Comparison of ENCODE assay signal across 30 cellular contexts in genomic region chr2:237909075-237909695, GRCh38. TPM values are rescaled to one million over a fixed set of nuclear protein-coding genes. Genes with fewer than 3 reads are reported as not detected.
A peak's percentile ranks its signal among the peaks of the same experiment; 100 is the strongest.
DNase-seq lines count a peak whose midpoint lies in the region; ATAC-seq, FAIRE-seq and TF ChIP-seq lines count a peak whose summit lies in the region.
"Had no signal": no experiment of that assay in that cellular context is flagged by ENCODE, and none has a peak within 500 bp of the region (broad histone marks: within the 10 kb centered on the region; RNA-seq: fewer than 3 reads in every experiment).

No MANE protein-coding gene starts in this region.

- POLR2A ChIA-PET in activated naive CD8-positive, alpha-beta T cell treated with anti-CD3 and anti-CD28 coated beads, Interleukin-2, amount 10 ng/mL, durations not matched to agents 7 days and 5 days (lab: Charles Lee) = no interaction called here

- TF ChIP-seq POLR2A in breast epithelium (IDR thresholded peaks at IDR 0.05) = no peak

- H3K27me3 Mint-ChIP-seq in activated naive CD8-positive, alpha-beta T cell treated with anti-CD3 and anti-CD28 coated beads, Interleukin-2, amount 10 ng/mL, durations not matched to agents 7 days and 5 days = no peaks in the 10 kb centered on the region
- H3K27me3 Mint-ChIP-seq in activated naive CD8-positive, alpha-beta T cell treated with anti-CD3 and anti-CD28 coated beads for 36 hours = no peaks in the 10 kb centered on the region

- H3K36me3 ChIP-seq in bronchial epithelial cell (ENCODE audit: control insufficient read depth, insufficient read depth, low read length) (no peaks in the 10 kb centered on the region), psoas muscle (ENCODE audit: insufficient read depth in 1 of 2, low read depth in 1 of 2) (no peaks in the 10 kb centered on the region), tibial artery (peaks cover 0 to 37% (median 21%) of the 10 kb centered on the region in 3 donors), breast epithelium (no peaks in the 10 kb centered on the region)
- H3K36me3 ChIP-seq: BE2C, SJSA1 had no signal

- peak; percentile 19 for DNase-seq in activated naive CD8-positive, alpha-beta T cell treated with anti-CD3 and anti-CD28 coated beads, Interleukin-2, amount 10 ng/mL, durations not matched to agents 7 days and 5 days
- no peak for DNase-seq in activated naive CD8-positive, alpha-beta T cell treated with anti-CD3 and anti-CD28 coated beads for 36 hours
- no peak for DNase-seq in bronchial epithelial cell (ENCODE audit: low read depth)
- DNase-seq in psoas muscle = no peak
- peak in 1 of 2 donors; percentile 61 for DNase-seq in tibial artery
- no peak for DNase-seq in breast epithelium (ENCODE audit: low spot score in 2 of 2)
- no peak for DNase-seq in medulla oblongata (ENCODE audit: extremely low spot score)
- DNase-seq: 8988T; ACHN; BE2C; Calu3; DMS79 treated with DMSO at 0.1 percent for 48 hours; GF-D8; MG63; NCI-H1105 treated with DMSO at 0.1 percent for 48 hours; NCI-H146; NCI-H2029; NCI-H446 treated with DMSO at 0.1 percent for 48 hours; NCI-H526; NCI-H82; NK-92 treated with Interleukin-12 subunit alpha and Interleukin-12 subunit beta, amount 100 ng/mL, for 24 hours; PC-3; Right ventricle myocardium superior had no signal

- H3K4me1 ChIP-seq in psoas muscle (peaks cover 15% of the 10 kb centered on the region), tibial artery (peaks cover 0 to 24% (median 13%) of the 10 kb centered on the region in 4 donors), breast epithelium (no peaks in the 10 kb centered on the region)
- H3K4me1 ChIP-seq: BE2C had no signal

- peak overlapping the region; percentile 19 for H3K27ac ChIP-seq in psoas muscle
- peak overlapping the region; percentile 21 to 45 for H3K27ac ChIP-seq in tibial artery
- no peak overlapping the region for H3K27ac ChIP-seq in breast epithelium
- H3K27ac ChIP-seq: SJSA1 had no signal

- peaks cover 16% of the 10 kb centered on the region for H3K4me1 Mint-ChIP-seq in activated naive CD8-positive, alpha-beta T cell treated with anti-CD3 and anti-CD28 coated beads, Interleukin-2, amount 10 ng/mL, durations not matched to agents 7 days and 5 days
- peaks cover 14% of the 10 kb centered on the region for H3K4me1 Mint-ChIP-seq in activated naive CD8-positive, alpha-beta T cell treated with anti-CD3 and anti-CD28 coated beads for 36 hours

- peak; percentile 88 for FAIRE-seq in bronchial epithelial cell (lab: Jason Lieb, UNC)
- FAIRE-seq: GM19239, H1, HepG2, K562 had no signal

- H3K27ac Mint-ChIP-seq in activated naive CD8-positive, alpha-beta T cell treated with anti-CD3 and anti-CD28 coated beads, Interleukin-2, amount 10 ng/mL, durations not matched to agents 7 days and 5 days = no peak overlapping the region
- H3K27ac Mint-ChIP-seq in activated naive CD8-positive, alpha-beta T cell treated with anti-CD3 and anti-CD28 coated beads for 36 hours = no peak overlapping the region

- peaks cover 10% of the 10 kb centered on the region for H3K36me3 Mint-ChIP-seq in activated naive CD8-positive, alpha-beta T cell treated with anti-CD3 and anti-CD28 coated beads, Interleukin-2, amount 10 ng/mL, durations not matched to agents 7 days and 5 days
- H3K36me3 Mint-ChIP-seq in activated naive CD8-positive, alpha-beta T cell treated with anti-CD3 and anti-CD28 coated beads for 36 hours = peaks cover 7% of the 10 kb centered on the region

- 89 to 90% (median 90%) methylated on average over 13 of the region's 13 CpGs for WGBS in psoas muscle, 3 donors

- H3K4me3 ChIP-seq in bronchial epithelial cell (ENCODE audit: low read depth, low read length) (no peak overlapping the region), psoas muscle (no peak overlapping the region), tibial artery (no peak overlapping the region), breast epithelium (no peak overlapping the region)
- H3K4me3 ChIP-seq: K562, MG63, SJSA1 had no signal

- ATAC-seq in activated naive CD8-positive, alpha-beta T cell treated with anti-CD3 and anti-CD28 coated beads, Interleukin-2, amount 10 ng/mL, durations not matched to agents 7 days and 5 days (ENCODE audit: low read depth) = no peak
- no peak for ATAC-seq in psoas muscle
- no peak for ATAC-seq in HG03469 (IDR thresholded peaks at IDR 0.05; ENCODE audit: unreplicated experiment)
- ATAC-seq: HepG2, K562, PC-3 had no signal

- H3K9me3 ChIP-seq in psoas muscle (peaks cover 8% of the 10 kb centered on the region), tibial artery (peaks cover 0 to 6% (median 0%) of the 10 kb centered on the region in 3 donors), breast epithelium (no peaks in the 10 kb centered on the region)
- H3K9me3 ChIP-seq: BE2C had no signal

- H3K27me3 ChIP-seq in bronchial epithelial cell (ENCODE audit: control insufficient read depth, insufficient read depth, low read length) (no peaks in the 10 kb centered on the region), psoas muscle (ENCODE audit: insufficient read depth in 3 of 3, low read length in 2 of 3) (no peaks in the 10 kb centered on the region), tibial artery (no peaks in the 10 kb centered on the region), breast epithelium (no peaks in the 10 kb centered on the region)
- H3K27me3 ChIP-seq: BE2C, MG63, SJSA1 had no signal

- TF ChIP-seq CTCF in bronchial epithelial cell (IDR thresholded peaks at IDR 0.05; ENCODE audit: insufficient read depth, low read length, severe bottlenecking) = no peak
- TF ChIP-seq CTCF in psoas muscle (IDR thresholded peaks at IDR 0.05) = no peak
- no peak for TF ChIP-seq CTCF in tibial artery (IDR thresholded peaks at IDR 0.05)
- TF ChIP-seq CTCF in breast epithelium (IDR thresholded peaks at IDR 0.05) = no peak

- H3K4me3 Mint-ChIP-seq in activated naive CD8-positive, alpha-beta T cell treated with anti-CD3 and anti-CD28 coated beads, Interleukin-2, amount 10 ng/mL, durations not matched to agents 7 days and 5 days = no peak overlapping the region
- H3K4me3 Mint-ChIP-seq in activated naive CD8-positive, alpha-beta T cell treated with anti-CD3 and anti-CD28 coated beads for 36 hours = no peak overlapping the region

- intact Hi-C loops in psoas muscle (cut with DNase I) (loop anchor here (5.0 to 10.0 kb wide), 2 partner anchors 58 to 236 kb away; partner anchors contain the start of gene UBE2F (in 1 of the 2)), tibial artery (cut with DNase I; ENCODE audit: low total_unique reads) (no loop called here), breast epithelium (cut with DNase I; ENCODE audit: low total_unique reads) (no loop called here)

- peaks cover 20% of the 10 kb centered on the region for H3K9me3 Mint-ChIP-seq in activated naive CD8-positive, alpha-beta T cell treated with anti-CD3 and anti-CD28 coated beads, Interleukin-2, amount 10 ng/mL, durations not matched to agents 7 days and 5 days
- peaks cover 11% of the 10 kb centered on the region for H3K9me3 Mint-ChIP-seq in activated naive CD8-positive, alpha-beta T cell treated with anti-CD3 and anti-CD28 coated beads for 36 hours

RNA-seq across cellular contexts. Expression of gene RAMP1, which starts 49.8 kb away (rescaled TPM):
- total RNA-seq in activated naive CD8-positive, alpha-beta T cell treated with anti-CD3 and anti-CD28 coated beads, Interleukin-2, amount 10 ng/mL, durations not matched to agents 7 days and 5 days = 1 to 10 TPM in 1 of 2 experiments, under 1 TPM in 1; 0.68 to 1.1 TPM
- total RNA-seq in activated naive CD8-positive, alpha-beta T cell treated with anti-CD3 and anti-CD28 coated beads for 36 hours = under 1 TPM; 0.24 to 0.25 TPM
- 2.1 and 2.3 TPM in 2 replicates for total RNA-seq in bronchial epithelial cell
- total RNA-seq in psoas muscle = 100 to 1,000 TPM in 1 of 4 donors, 10 to 100 TPM in 3; 32.8 to 105 (median 91.2) TPM
- 100 to 1,000 TPM in 2 of 3 donors, 10 to 100 TPM in 1; 86.5 to 367 (median 303) TPM for polyA plus RNA-seq in psoas muscle
- 10 to 100 TPM in 1 of 3 donors, 1 to 10 TPM in 1, not detected in 1; 8.2 to 25.9 TPM for total RNA-seq in breast epithelium
- total RNA-seq: HT1080 had no signal

RNA-seq across cellular contexts. Expression of gene UBE2F, which starts 57.6 kb away (rescaled TPM):
- total RNA-seq in activated naive CD8-positive, alpha-beta T cell treated with anti-CD3 and anti-CD28 coated beads, Interleukin-2, amount 10 ng/mL, durations not matched to agents 7 days and 5 days = 10 to 100 TPM; 49.0 to 49.8 TPM
- 10 to 100 TPM; 57.9 to 58.9 TPM for total RNA-seq in activated naive CD8-positive, alpha-beta T cell treated with anti-CD3 and anti-CD28 coated beads for 36 hours
- 64.0 and 74.4 TPM in 2 replicates for total RNA-seq in bronchial epithelial cell
- total RNA-seq in psoas muscle = 10 to 100 TPM; 46.0 to 67.5 (median 52.5) TPM
- polyA plus RNA-seq in psoas muscle = 100 to 1,000 TPM in 2 of 3 donors, 10 to 100 TPM in 1; 74.2 to 134 (median 101) TPM
- 10 to 100 TPM; 62.6 to 66.9 (median 64.0) TPM for total RNA-seq in breast epithelium

Comparison
In these comparisons a context has a peak if more than half of its experiments do, and no peak if none do; other contexts are left out.
1. H3K27ac ChIP-seq: peak in psoas muscle (single experiment) and tibial artery (2 of 2); none in breast epithelium (0 of 2).
2. intact Hi-C loops: an anchor here in psoas muscle (5.0 to 10.0 kb wide); none called in tibial artery and breast epithelium.